In genomic region chr12:65765436-65765813, GRCh38 we compare ENCODE assay signal across 18 cellular contexts. TPM values are rescaled to one million over a fixed set of nuclear protein-coding genes. Genes with fewer than 3 reads are reported as not detected.
DNase-seq lines count a peak whose midpoint lies in the region; ATAC-seq and TF ChIP-seq lines count a peak whose summit lies in the region.
"Had no signal": no experiment of that assay in that cellular context is flagged by ENCODE, and none has a peak within 500 bp of the region (broad histone marks: within the 10 kb centered on the region; RNA-seq: fewer than 3 reads in every experiment).

No MANE protein-coding gene starts in this region.

- no peak overlapping the region for H3K4me3 ChIP-seq in breast epithelium
- no peak overlapping the region for H3K4me3 ChIP-seq in suprapubic skin
- H3K4me3 ChIP-seq: body of pancreas, lower lobe of right lung, SJCRH30 had no signal

- peak; percentile 90 for ATAC-seq in foreskin keratinocyte
- ATAC-seq in HG03460 (IDR thresholded peaks at IDR 0.05; ENCODE audit: unreplicated experiment): no peak
- no peak for ATAC-seq in left colon
- ATAC-seq: body of pancreas, lower lobe of right lung had no signal

- peak overlapping the region; percentile 52 for H3K4me3 Mint-ChIP-seq in MCF 10A (ENCODE audit: unreplicated experiment)
- H3K4me3 Mint-ChIP-seq: neural crest cell had no signal

- H3K27ac ChIP-seq in breast epithelium (no peak overlapping the region), foreskin keratinocyte (peak overlapping the region; percentile 79), suprapubic skin (no peak overlapping the region)
- H3K27ac ChIP-seq: 22Rv1, body of pancreas, lower lobe of right lung, SJCRH30, VCaP had no signal

- TF ChIP-seq CTCF in MCF 10A (IDR thresholded peaks at IDR 0.05; ENCODE audit: unreplicated experiment) (no peak), breast epithelium (IDR thresholded peaks at IDR 0.05) (no peak), foreskin keratinocyte (conservative IDR thresholded peaks at IDR 0.05) (peak; percentile 36), suprapubic skin (IDR thresholded peaks at IDR 0.05) (no peak)

- DNase-seq in MCF 10A (ENCODE audit: unreplicated experiment) (peak; percentile 78), breast epithelium (ENCODE audit: low spot score in 2 of 2) (no peak), astrocyte of the hippocampus (ENCODE audit: low read depth, low spot score) (peak; percentile 69), foreskin keratinocyte (peak; percentile 85 to 93), cortex of kidney (lab: John Stamatoyannopoulos, UW) (no peak), suprapubic skin (ENCODE audit: low spot score in 2 of 2) (no peak), left colon (no peak)
- DNase-seq: activated effector memory CD4-positive, alpha-beta T cell treated with Interleukin-2 at 50 U/mL for 16 hours; body of pancreas; GOT3; lower lobe of right lung; NK-92 treated with Interleukin-12 subunit alpha and Interleukin-12 subunit beta, amount 100 ng/mL, for 24 hours; SJCRH30; stimulated activated naive CD4-positive, alpha-beta T cell had no signal

- POLR2A ChIA-PET in MCF 10A (lab: Yijun Ruan, JAX): interaction anchor here (0.8 to 2.0 kb wide), 17 partner anchors 12 to 477 kb away, joined by 3 to 23 read pairs (median 4); partner anchors contain the start of gene HMGA2

- CTCF ChIA-PET in MCF 10A (lab: Yijun Ruan, JAX): interaction anchor here (0.8 to 1.7 kb wide), 2 partner anchors 13 to 209 kb away, joined by 3 to 5 read pairs; no protein-coding TSS in a partner anchor

- TF ChIP-seq EP300 in suprapubic skin (IDR thresholded peaks at IDR 0.05): no peak

- intact Hi-C loops in MCF 10A (cut with micrococcal nuclease) (no loop called here), breast epithelium (cut with DNase I; ENCODE audit: low total_unique reads) (no loop called here), left colon (cut with DNase I, micrococcal nuclease) (no loop called here)

- WGBS in suprapubic skin: 60% methylated on average over 2 of the region's 2 CpGs

- H3K9me3 Mint-ChIP-seq in MCF 10A (ENCODE audit: unreplicated experiment): peaks cover 6% of the 10 kb centered on the region
- H3K9me3 Mint-ChIP-seq: neural crest cell had no signal

- H3K27me3 ChIP-seq in breast epithelium: peaks cover 0 to 5% of the 10 kb centered on the region in 2 donors
- no peaks in the 10 kb centered on the region for H3K27me3 ChIP-seq in foreskin keratinocyte
- H3K27me3 ChIP-seq in suprapubic skin: peaks cover 6% of the 10 kb centered on the region
- H3K27me3 ChIP-seq: body of pancreas, SJCRH30 had no signal

- H3K4me1 ChIP-seq in breast epithelium (no peaks in the 10 kb centered on the region), foreskin keratinocyte (peaks cover 36% of the 10 kb centered on the region), suprapubic skin (no peaks in the 10 kb centered on the region)
- H3K4me1 ChIP-seq: body of pancreas, lower lobe of right lung had no signal

- H3K4me1 Mint-ChIP-seq in MCF 10A (ENCODE audit: insufficient read depth, unreplicated experiment): peaks cover 30% of the 10 kb centered on the region
- H3K4me1 Mint-ChIP-seq: neural crest cell had no signal

- peak overlapping the region; percentile 67 for H3K27ac Mint-ChIP-seq in MCF 10A (ENCODE audit: low read depth, unreplicated experiment)

- no TSS peak for BruUV-seq in MCF 10A (replicated peaks; lab: Mats Ljungman, UMichigan)

- H3K36me3 ChIP-seq in breast epithelium: no peaks in the 10 kb centered on the region
- no peaks in the 10 kb centered on the region for H3K36me3 ChIP-seq in suprapubic skin
- H3K36me3 ChIP-seq: lower lobe of right lung, SJCRH30 had no signal

- H3K9me3 ChIP-seq in breast epithelium (no peaks in the 10 kb centered on the region), suprapubic skin (no peaks in the 10 kb centered on the region)
- H3K9me3 ChIP-seq: body of pancreas, lower lobe of right lung, SJCRH30 had no signal

- H3K36me3 Mint-ChIP-seq in MCF 10A (ENCODE audit: insufficient read depth, unreplicated experiment): no peaks in the 10 kb centered on the region

- no peak for TF ChIP-seq POLR2A in breast epithelium (IDR thresholded peaks at IDR 0.05)
- no peak for TF ChIP-seq POLR2A in suprapubic skin (IDR thresholded peaks at IDR 0.05)

- no peaks in the 10 kb centered on the region for H3K27me3 Mint-ChIP-seq in MCF 10A (ENCODE audit: insufficient read depth, unreplicated experiment)

RNA-seq across cellular contexts. Expression of gene HMGA2, which starts 58.9 kb away (rescaled TPM):
- total RNA-seq in MCF 10A (2022): 78.2 and 80.0 TPM in 2 replicates
- total RNA-seq in breast epithelium: under 1 TPM in 1 of 3 donors, not detected in 2; 0.16 TPM
- 113 and 163 TPM in 2 replicates for total RNA-seq in foreskin keratinocyte
- 77.7 and 95.5 TPM in 2 replicates for polyA plus RNA-seq in foreskin keratinocyte
- total RNA-seq in suprapubic skin: under 1 TPM in 1 of 4 donors, not detected in 3; 0.24 TPM
- total RNA-seq in left colon: 1 to 10 TPM; 8.1 to 9.3 TPM
- total RNA-seq: lower lobe of right lung had no signal

Comparison
In these comparisons a context has a peak if more than half of its experiments do, and no peak if none do; other contexts are left out.
1. DNase-seq: peak in MCF 10A (single experiment), astrocyte of the hippocampus (single experiment) and foreskin keratinocyte (2 of 2); none in breast epithelium (0 of 2), cortex of kidney (single experiment), suprapubic skin (0 of 2) and left colon (0 of 2).
2. RNA of gene HMGA2, which starts 58.9 kb away (total RNA-seq): 113 to 163 TPM in foreskin keratinocyte, 78.2 to 80.0 TPM in MCF 10A and 8.1 to 9.3 TPM in left colon; 0.24 TPM in suprapubic skin and 0.16 TPM in breast epithelium; every median in the first group is over 4 times any median in the second.